Comparison of ENCODE assay signal across 8 cellular contexts in the genomic region with DNA sequence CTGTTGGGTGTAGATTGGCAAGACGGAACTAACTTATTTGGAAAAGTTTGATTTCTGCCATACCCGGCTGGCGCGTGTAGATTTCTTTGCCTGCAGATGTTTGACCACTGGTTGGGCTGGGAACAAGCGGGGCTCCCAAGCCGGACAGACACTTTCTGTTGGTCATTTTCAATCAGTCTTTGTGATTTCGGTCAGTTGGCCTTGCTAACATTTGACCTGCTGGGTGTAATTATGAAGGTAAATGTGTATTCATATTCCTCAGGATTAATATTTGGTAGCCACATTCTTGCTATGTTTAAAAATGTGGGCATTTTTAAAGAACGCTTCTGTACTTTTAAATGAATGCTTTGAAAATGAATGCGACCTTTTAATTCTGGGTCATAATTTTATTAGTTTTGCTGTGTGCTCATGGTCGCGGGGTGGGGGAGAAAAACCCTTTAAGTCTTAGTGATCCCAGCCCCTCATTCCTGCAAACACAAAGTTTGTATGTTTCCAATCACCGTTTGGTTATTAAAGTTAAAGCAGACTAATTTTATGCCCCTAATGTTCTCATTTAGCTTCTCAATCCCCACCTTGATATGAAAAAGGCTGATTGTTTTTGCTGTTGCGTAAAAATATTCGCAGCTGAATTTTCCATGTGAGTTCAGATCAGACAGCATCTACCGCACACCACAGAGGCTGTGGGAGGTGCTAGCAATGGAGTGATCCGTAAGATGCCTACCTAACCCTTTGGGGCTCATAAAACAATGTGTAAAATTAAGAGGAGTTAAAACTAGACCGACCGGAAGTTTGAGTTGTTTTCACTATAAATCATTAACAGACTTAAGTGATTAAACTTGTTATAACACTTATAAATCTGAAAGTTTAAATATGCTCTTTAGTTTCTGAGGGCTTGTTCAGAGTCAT. TPM values are rescaled to one million over a fixed set of nuclear protein-coding genes. Genes with fewer than 3 reads are reported as not detected.
DNase-seq lines count a peak whose midpoint lies in the region; ATAC-seq, FAIRE-seq and TF ChIP-seq lines count a peak whose summit lies in the region.

No MANE protein-coding gene starts in this region.

- TF ChIP-seq POLR2A in heart left ventricle (IDR thresholded peaks at IDR 0.05) (no peak), GM12892 (IDR thresholded peaks at IDR 0.05; ENCODE audit: low read depth, low read length) (no peak)

- no peaks in the 10 kb centered on the region for H3K36me3 ChIP-seq in heart left ventricle
- no peaks in the 10 kb centered on the region for H3K36me3 ChIP-seq in muscle layer of colon (ENCODE audit: insufficient read depth, low read length)

- H3K9ac ChIP-seq in muscle layer of colon (ENCODE audit: low read length): no peak overlapping the region

- H3K27ac ChIP-seq in heart left ventricle (peak overlapping the region; percentile 61 to 94 (median 86)), cingulate gyrus (ENCODE audit: low read depth, low read length) (peak overlapping the region; percentile 72), muscle layer of colon (ENCODE audit: low read depth, low read length) (no peak overlapping the region)

- no peak for FAIRE-seq in GM12892 (lab: Jason Lieb, UNC)

- DNase-seq in heart left ventricle (no peak), Right ventricle myocardium superior (no peak), superior temporal gyrus (ENCODE audit: extremely low spot score) (peak; percentile 78), cerebellar cortex (ENCODE audit: low spot score) (no peak), DMS 273 treated with DMSO at 0.1 percent for 48 hours (lab: John Stamatoyannopoulos, UW) (no peak), GM12892 (ENCODE audit: insufficient read length) (no peak)

- H3K4me3 ChIP-seq in heart left ventricle (peak overlapping the region; percentile 46 to 82 (median 67)), muscle layer of colon (ENCODE audit: low read depth in 1 of 2, low read length in 2 of 2) (peak overlapping the region; percentile 25 to 44)

- H3K27me3 ChIP-seq in heart left ventricle (peaks cover 0 to 42% (median 23%) of the 10 kb centered on the region in 9 donors), muscle layer of colon (ENCODE audit: control insufficient read depth in 1 of 2, insufficient read depth in 2 of 2, low read length in 2 of 2) (peaks cover 0 to 10% of the 10 kb centered on the region in 2 donors)

- H3K9me3 ChIP-seq in heart left ventricle: no peaks in the 10 kb centered on the region
- no peaks in the 10 kb centered on the region for H3K9me3 ChIP-seq in muscle layer of colon (ENCODE audit: low read length)

- TF ChIP-seq CTCF in heart left ventricle (IDR thresholded peaks at IDR 0.05): no peak

- H3K4me1 ChIP-seq in heart left ventricle: peaks cover 0 to 22% (median under 1%) of the 10 kb centered on the region in 12 donors
- H3K4me1 ChIP-seq in muscle layer of colon (ENCODE audit: insufficient read depth, low read length): no peaks in the 10 kb centered on the region

- intact Hi-C loops in heart left ventricle (cut with DNase I): loop anchor here in 6 of 10 donors (5.0 to 10.0 kb wide), 10 partner anchors 46 to 223 kb away; no protein-coding TSS in a partner anchor
- intact Hi-C loops in Right ventricle myocardium superior (cut with DNase I): loop anchor here (10.0 kb wide), 1 partner anchor 103 kb away; no protein-coding TSS in a partner anchor

- 26 to 41% (median 31%) methylated on average over 18 of the region's 18 CpGs for WGBS in heart left ventricle, 4 donors

- peak in 1 of 4 donors; percentile 63 for ATAC-seq in heart left ventricle
- no peak for ATAC-seq in Right ventricle myocardium superior (ENCODE audit: poor library complexity)

RNA-seq across cellular contexts. Expression of a gene that starts 1.5 kb away (rescaled TPM):
- total RNA-seq in heart left ventricle: 10 to 100 TPM in 1 of 9 donors, 1 to 10 TPM in 8; 5.5 to 16.6 (median 7.4) TPM
- polyA plus RNA-seq in heart left ventricle: 1 to 10 TPM; 3.6 to 3.9 TPM
- 6.4 TPM for total RNA-seq in Right ventricle myocardium superior
- polyA plus RNA-seq in GM12892 (2012; ENCODE audit: missing spikeins): 0.38 TPM
